Comparison of ENCODE assay signal across 28 cellular contexts in genomic region chr5:138038826-138039225, GRCh38. TPM values are rescaled to one million over a fixed set of nuclear protein-coding genes. Genes with fewer than 3 reads are reported as not detected.
"Had no signal": no experiment of that assay in that cellular context is flagged by ENCODE, and none has a peak within 500 bp of the region (broad histone marks: within the 10 kb centered on the region; RNA-seq: fewer than 3 reads in every experiment).

No MANE protein-coding gene starts in this region.

- H3K4me3 ChIP-seq: right lobe of liver, tibial artery had no signal

- H3K9ac ChIP-seq: parathyroid adenoma had no signal

- H3K36me3 Mint-ChIP-seq: activated naive CD8-positive, alpha-beta T cell treated with anti-CD3 and anti-CD28 coated beads for 36 hours; naive B cell; stimulated activated memory B cell treated with anti-CD40 and anti-IgM and Interleukin-4, amounts not matched to agents 10 μg/mL and 1 μg/mL and 100 μg/mL, for 72 hours; WTC11 had no signal

- H3K36me3 ChIP-seq: right lobe of liver, tibial artery had no signal

- H3K9me3 ChIP-seq: right lobe of liver, tibial artery had no signal

- DNase-seq: activated CD4-positive, alpha-beta T cell treated with anti-CD3 and anti-CD28 coated beads, Interleukin-2, amount 50 U/mL, for 4 hours; activated CD8-positive, alpha-beta memory T cell treated with anti-CD3 and anti-CD28 coated beads for 24 hours; activated CD8-positive, alpha-beta memory T cell treated with anti-CD3 and anti-CD28 coated beads, Interleukin-2, amount 50 U/mL, for 48 hours; activated naive CD4-positive, alpha-beta T cell treated with Interleukin-2 at 50 U/mL for 16 hours; activated naive CD8-positive, alpha-beta T cell treated with anti-CD3 and anti-CD28 coated beads for 36 hours; activated T-cell treated with anti-CD3 and anti-CD28 coated beads, Interleukin-2, amount 50 U/mL, for 4 hours; effector CD8-positive, alpha-beta T cell; erythroblast; foreskin fibroblast; islet precursor cell; left colon; mesendoderm; naive B cell; right lobe of liver; small intestine; stimulated activated CD4-positive, alpha-beta T cell treated with anti-CD3 and anti-CD28 coated beads, Interleukin-2, amount 100 ng/mL, for 24 hours; T-helper 1 cell; tibial artery had no signal

- H3K27ac Mint-ChIP-seq: activated naive CD8-positive, alpha-beta T cell treated with anti-CD3 and anti-CD28 coated beads for 36 hours; dendritic cell treated with granulocyte-macrophage colony-stimulating factor and Interleukin-4, amounts not matched to agents 40 ng/mL and 50 ng/mL, for 4 days; WTC11 had no signal

- H3K27ac ChIP-seq: parathyroid adenoma, right lobe of liver had no signal

- H3K27me3 ChIP-seq: right lobe of liver, tibial artery had no signal

- H3K9me3 Mint-ChIP-seq: activated naive CD8-positive, alpha-beta T cell treated with anti-CD3 and anti-CD28 coated beads for 36 hours; activated T-cell treated with anti-CD3 and anti-CD28 coated beads, Interleukin-2, amount 50 U/mL, for 4 hours; dendritic cell treated with granulocyte-macrophage colony-stimulating factor and Interleukin-4, amounts not matched to agents 40 ng/mL and 50 ng/mL, for 4 days; naive B cell; stimulated activated memory B cell treated with anti-CD40 and anti-IgM and Interleukin-4, amounts not matched to agents 10 μg/mL and 1 μg/mL and 100 μg/mL, for 72 hours; WTC11 had no signal

- H3K4me3 Mint-ChIP-seq: activated naive CD8-positive, alpha-beta T cell treated with anti-CD3 and anti-CD28 coated beads for 36 hours; activated T-cell treated with anti-CD3 and anti-CD28 coated beads, Interleukin-2, amount 50 U/mL, for 4 hours; dendritic cell treated with granulocyte-macrophage colony-stimulating factor and Interleukin-4, amounts not matched to agents 40 ng/mL and 50 ng/mL, for 4 days; naive B cell; stimulated activated memory B cell treated with anti-CD40 and anti-IgM and Interleukin-4, amounts not matched to agents 10 μg/mL and 1 μg/mL and 100 μg/mL, for 72 hours; WTC11 had no signal

- H3K27me3 Mint-ChIP-seq: naive B cell; stimulated activated memory B cell treated with anti-CD40 and anti-IgM and Interleukin-4, amounts not matched to agents 10 μg/mL and 1 μg/mL and 100 μg/mL, for 72 hours had no signal

- H3K79me2 ChIP-seq: parathyroid adenoma had no signal

- H2AFZ ChIP-seq: parathyroid adenoma had no signal

RNA-seq across cellular contexts. Expression of gene WNT8A, which starts 45.0 kb away (rescaled TPM):
- total RNA-seq: activated naive CD8-positive, alpha-beta T cell treated with anti-CD3 and anti-CD28 coated beads for 36 hours; activated T-cell treated with anti-CD3 and anti-CD28 coated beads, Interleukin-2, amount 50 U/mL, for 4 hours; bronchial epithelial cell; cerebellum; fibroblast of lung; left colon; lower leg skin; mucosa of gallbladder; right lobe of liver; urinary bladder; WTC11 had no signal
- polyA plus RNA-seq: fibroblast of lung, small intestine, urinary bladder had no signal
